ENCODE assay signal across 20 cellular contexts in the genomic region with DNA sequence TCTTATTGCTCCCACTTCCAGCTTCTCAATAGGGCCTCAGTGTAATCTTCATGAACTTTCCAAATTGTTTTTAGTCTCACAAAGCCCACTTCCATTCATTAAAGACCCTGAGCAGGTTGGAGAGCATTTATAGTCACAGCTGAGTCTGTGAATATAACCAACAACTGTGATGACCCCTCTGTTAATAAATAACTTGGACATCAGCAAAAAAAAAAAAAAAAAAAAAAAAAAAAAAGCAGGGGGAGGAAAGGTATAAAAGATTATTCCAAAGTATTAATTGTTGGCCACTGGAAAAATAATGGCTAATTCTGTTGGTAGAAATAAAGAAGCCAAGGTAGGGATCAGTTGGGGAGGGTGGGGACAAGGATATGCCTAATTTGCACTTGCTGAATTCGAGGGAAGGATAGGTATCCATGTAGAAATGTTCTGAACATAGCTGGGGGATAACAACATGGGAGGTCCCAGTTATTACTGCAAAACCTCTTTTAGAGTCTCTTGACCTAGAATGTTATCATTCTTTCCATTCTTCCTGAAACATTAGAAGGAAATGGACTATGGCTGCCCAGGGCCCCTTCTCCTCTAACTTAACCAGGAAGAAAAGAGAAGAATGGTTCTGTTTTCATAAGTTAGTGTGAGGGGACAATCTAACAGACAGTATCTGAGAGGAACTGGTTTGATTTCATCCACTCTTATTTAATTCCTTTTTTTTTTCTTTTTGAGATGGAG. TPM values are rescaled to one million over a fixed set of nuclear protein-coding genes. Genes with fewer than 3 reads are reported as not detected.
DNase-seq lines count a peak whose midpoint lies in the region; ATAC-seq, FAIRE-seq and TF ChIP-seq lines count a peak whose summit lies in the region.
"Had no signal": no experiment of that assay in that cellular context is flagged by ENCODE, and none has a peak within 500 bp of the region (broad histone marks: within the 10 kb centered on the region; RNA-seq: fewer than 3 reads in every experiment).

No MANE protein-coding gene starts in this region.

- peaks cover 24% of the 10 kb centered on the region for H3K4me1 ChIP-seq in GM12878 (ENCODE audit: control insufficient read depth, insufficient read depth, low read length)

- peak overlapping the region; percentile 56 for H3K27ac Mint-ChIP-seq in activated T-cell treated with anti-CD3 and anti-CD28 coated beads, Interleukin-2, amount 50 U/mL, for 72 hours
- H3K27ac Mint-ChIP-seq in HFFc6, result peak overlapping the region; percentile 28; the same call in 1 of the 2 replicates
- peak overlapping the region; percentile 92 for H3K27ac Mint-ChIP-seq in osteocyte (ENCODE audit: unreplicated experiment)

- peaks cover 3% of the 10 kb centered on the region in 2 donors for H3K9me3 Mint-ChIP-seq in activated T-cell treated with anti-CD3 and anti-CD28 coated beads, Interleukin-2, amount 50 U/mL, for 72 hours
- no peaks in the 10 kb centered on the region for H3K9me3 Mint-ChIP-seq in HFFc6
- no peaks in the 10 kb centered on the region for H3K9me3 Mint-ChIP-seq in osteocyte (ENCODE audit: unreplicated experiment)

- no peak overlapping the region for H3K4me2 ChIP-seq in GM12878 (ENCODE audit: control insufficient read depth, insufficient read depth)

- 92% methylated on average over 1 of the region's 1 CpG for WGBS in GM12878 (ENCODE audit: insufficient coverage, insufficient replicate concordance, low lambda C conversion rate, missing lambda C conversion rate)

- no peaks in the 10 kb centered on the region for H3K27me3 Mint-ChIP-seq in activated T-cell treated with anti-CD3 and anti-CD28 coated beads, Interleukin-2, amount 50 U/mL, for 72 hours (ENCODE audit: low read depth)
- H3K27me3 Mint-ChIP-seq in HFFc6 (ENCODE audit: insufficient read depth) (no peaks in the 10 kb centered on the region), osteocyte (ENCODE audit: unreplicated experiment) (no peaks in the 10 kb centered on the region)

- no peaks in the 10 kb centered on the region for H3K79me2 ChIP-seq in GM12878 (ENCODE audit: control insufficient read depth, insufficient read depth, low read length)

- no peak for DNase-seq in activated T-cell treated with anti-CD3 and anti-CD28 coated beads, Interleukin-2, amount 50 U/mL, for 72 hours
- DNase-seq in activated T-cell treated with anti-CD3 and anti-CD28 coated beads for 4 hours (no peak), HFFc6 (no peak), GM12878 (ENCODE audit: low read depth, low spot score) (no peak), osteocyte (ENCODE audit: extremely low spot score, unreplicated experiment) (no peak), retina (no peak), cerebellar cortex (ENCODE audit: low spot score) (no peak)
- DNase-seq: COR-L47, GM23248, NCI-H1048, NCI-H146, NCI-H2107, NCI-H226, NCI-H526 treated with DMSO at 0.1 percent for 48 hours, PC-3 had no signal

- no peak for ATAC-seq in activated T-cell treated with anti-CD3 and anti-CD28 coated beads, Interleukin-2, amount 50 U/mL, for 72 hours (replicated peaks in 1 of 2)
- ATAC-seq in GM12878 (no peak), HG03095 (IDR thresholded peaks at IDR 0.05; ENCODE audit: unreplicated experiment) (no peak)
- ATAC-seq: HCT116, K562, PC-3 had no signal

- H4K20me1 ChIP-seq in GM12878 (ENCODE audit: control insufficient read depth, insufficient read depth), result no peaks in the 10 kb centered on the region

- H3K9me3 ChIP-seq in GM12878 (replicated peaks; ENCODE audit: control insufficient read depth, insufficient read depth, low read length), result no peaks in the 10 kb centered on the region; the same call in 1 of the 3 replicates

- in situ Hi-C loops in GM12878 (cut with MboI), result no loop called here

- intact Hi-C loops in GM12878 (cut with micrococcal nuclease; ENCODE audit: unreplicated experiment), result loop anchor here (2.0 kb wide), 1 partner anchor 57 kb away; the partner anchor contains the start of gene SAMD4A

- peak overlapping the region in 1 of 2 donors; percentile 13 for H3K4me3 Mint-ChIP-seq in activated T-cell treated with anti-CD3 and anti-CD28 coated beads, Interleukin-2, amount 50 U/mL, for 72 hours
- no peak overlapping the region for H3K4me3 Mint-ChIP-seq in HFFc6
- no peak overlapping the region for H3K4me3 Mint-ChIP-seq in osteocyte (ENCODE audit: unreplicated experiment)

- no peak for TF ChIP-seq EP300 in GM12878 (IDR thresholded peaks at IDR 0.05; ENCODE audit: borderline replicate concordance in 1 of 2, control insufficient read depth in 1 of 2, low read depth in 2 of 2, low read length in 2 of 2)

- H3K4me3 ChIP-seq in GM12878, result no peak overlapping the region
- H3K4me3 ChIP-seq: GM23248, K562 had no signal

- H3K4me1 Mint-ChIP-seq in activated T-cell treated with anti-CD3 and anti-CD28 coated beads, Interleukin-2, amount 50 U/mL, for 72 hours (ENCODE audit: low read depth), result peaks cover 39% of the 10 kb centered on the region
- H3K4me1 Mint-ChIP-seq in HFFc6 (ENCODE audit: low read depth), result peaks cover 96% of the 10 kb centered on the region
- H3K4me1 Mint-ChIP-seq in osteocyte (ENCODE audit: unreplicated experiment), result peaks cover 60% of the 10 kb centered on the region

- H2AFZ ChIP-seq in GM12878 (ENCODE audit: control insufficient read depth, low read depth, low read length), result no peak overlapping the region
- H2AFZ ChIP-seq: GM23248 had no signal

- H3K36me3 Mint-ChIP-seq in activated T-cell treated with anti-CD3 and anti-CD28 coated beads, Interleukin-2, amount 50 U/mL, for 72 hours (ENCODE audit: insufficient read depth in 2 of 2), result peaks cover 3 to 5% of the 10 kb centered on the region in 2 donors
- H3K36me3 Mint-ChIP-seq in HFFc6 (ENCODE audit: low read depth) (peaks cover 26% of the 10 kb centered on the region), osteocyte (ENCODE audit: unreplicated experiment) (peaks cover 6% of the 10 kb centered on the region)

- H3K27me3 ChIP-seq in GM12878 (replicated peaks in 1 of 2; ENCODE audit: control insufficient read depth in 2 of 2, insufficient read depth in 2 of 2, low read length in 1 of 2), result no peaks in the 10 kb centered on the region

- H3K9ac ChIP-seq in GM12878 (ENCODE audit: control insufficient read depth, insufficient read depth, low read length), result no peak overlapping the region
- H3K9ac ChIP-seq: GM23248 had no signal

- TF ChIP-seq RAD21 in GM12878 (IDR thresholded peaks at IDR 0.05; ENCODE audit: insufficient read depth, low read depth, low read length), result no peak

- TF ChIP-seq CTCF in HFFc6 (IDR thresholded peaks at IDR 0.05), result no peak
- no peak for TF ChIP-seq CTCF in GM12878 (IDR thresholded peaks at IDR 0.05 in 2 of 3, conservative IDR thresholded peaks at IDR 0.05 in 1 of 3; ENCODE audit: control insufficient read depth in 2 of 3, extremely low read depth in 1 of 3, insufficient read depth in 1 of 3, low read depth in 3 of 3, low read length in 3 of 3)
- no peak for TF ChIP-seq CTCF in osteocyte (IDR thresholded peaks at IDR 0.05)

- no peak for TF ChIP-seq POLR2A in GM12878 (IDR thresholded peaks at IDR 0.05; ENCODE audit: low read depth, low read length)

- RAD21 ChIA-PET in GM12878 (lab: Charles Lee; ENCODE audit: unreplicated experiment), result no interaction called here

- FAIRE-seq in GM12878 (lab: Jason Lieb, UNC), result no peak
- FAIRE-seq: A204.1, K562 had no signal

- CTCF ChIA-PET in GM12878 (lab: Yijun Ruan, JAX), result interaction anchor here (1.0 kb wide), 1 partner anchor 59 kb away, joined by 3 read pairs; no protein-coding TSS in a partner anchor

- POLR2A ChIA-PET in GM12878 (lab: Charles Lee), result no interaction called here

- H3K27ac ChIP-seq in GM12878 (ENCODE audit: control insufficient read depth, insufficient read depth), result peak overlapping the region; percentile 33; the same call in 1 of the 2 replicates
- H3K27ac ChIP-seq: C4-2B, GM23248 had no signal

- H3K36me3 ChIP-seq in GM12878 (ENCODE audit: control insufficient read depth in 2 of 2, insufficient read depth in 2 of 2, low read length in 1 of 2), result no peaks in the 10 kb centered on the region

- BruUV-seq in GM12878 (replicated peaks; lab: Mats Ljungman, UMichigan), result no TSS peak

- SMC1A ChIA-PET in GM12878 (lab: Charles Lee; ENCODE audit: uncharacterized antibody, unreplicated experiment), result interaction anchor here (1.0 kb wide), 1 partner anchor 8 kb away, joined by 4 read pairs; no protein-coding TSS in a partner anchor

TF ChIP-seq in GM12878, 131 proteins besides CTCF, POLR2A, EP300 and RAD21:
- peak; percentile 59 for TF ChIP-seq ZNF384 (IDR thresholded peaks at IDR 0.05; ENCODE audit: borderline replicate concordance, low read depth, low read length)
- no peak for TF ChIP-seq EED (IDR thresholded peaks at IDR 0.05; ENCODE audit: low read depth)
TF ChIP-seq in GM12878: peak in this region for 1.

RNA-seq across cellular contexts. Expression of gene SAMD4A, which starts 56.5 kb away (rescaled TPM):
- total RNA-seq in activated T-cell treated with anti-CD3 and anti-CD28 coated beads, Interleukin-2, amount 50 U/mL, for 72 hours, result 10 to 100 TPM in 1 of 2 donors, 1 to 10 TPM in 1; 8.2 to 10.1 TPM
- total RNA-seq in HFFc6 (2021; fragmentation: NEBNext Ultra II Directional; extraction: Animal tissue kit (Norgen Biotek cat#: 25700)), result 10 to 100 TPM; 33.8 to 53.7 (median 41.0) TPM
- 5.6 and 6.9 TPM in 2 replicates for total RNA-seq in GM12878 (2013; cell fraction: nucleolus; rRNA removed)
- total RNA-seq in GM12878 (2014; rRNA removed) (0.38 and 0.40 TPM in 2 replicates), GM12878 (2014; rRNA removed; fragmentation: Illumina TruSeq; extraction: Trizol) (0.18 and 0.40 TPM in 2 replicates), GM12878 (2021) (0.48 and 0.56 TPM in 2 replicates), osteocyte (36.5 and 39.1 TPM in 2 replicates)
- polyA plus RNA-seq in GM12878 (2011; ENCODE audit: low read depth), result 0.38 TPM
- polyA plus RNA-seq in GM12878 (2011; rRNA removed) (0.22 and 0.39 TPM in 2 replicates), GM12878 (2014; fragmentation: Illumina TruSeq; extraction: Trizol) (0.17 and 0.26 TPM in 2 replicates), GM12878 (2014; fragmentation: Nextera tagmentation; extraction: Ambion mirVana) (under 1 TPM; 0.29 to 0.33 TPM), GM12878 (2014; rRNA removed) (0.18 and 0.49 TPM in 2 replicates), GM12878 (2016; fragmentation: Nextera tagmentation; extraction: Ambion mirVana) (under 1 TPM; 0.05 to 0.12 TPM)
- 0.33 and 0.37 TPM in 2 replicates for polyA plus RNA-seq in GM12878 (2011; cell fraction: cytosol; rRNA removed)
- 1.4 and 1.5 TPM in 2 replicates for polyA plus RNA-seq in GM12878 (2011; cell fraction: nucleus; rRNA removed)
- 1.0 and 1.1 TPM in 2 replicates for polyA plus RNA-seq in GM12878 (2012)
- polyA minus RNA-seq in GM12878 (2011; rRNA and poly(A)+ RNA removed), result 0.66 and 2.4 TPM in 2 replicates
- not detected in 2 replicates for polyA minus RNA-seq in GM12878 (2011; cell fraction: cytosol; rRNA and poly(A)+ RNA removed)
- polyA minus RNA-seq in GM12878 (2011; cell fraction: nucleus; rRNA and poly(A)+ RNA removed), result 1.8 and 3.3 TPM in 2 replicates

Comparison
In these comparisons a context has a peak if more than half of its experiments do, and no peak if none do; other contexts are left out.
1. H3K27ac Mint-ChIP-seq: peak in every context shown above with its lines; median percentile 92 in osteocyte; 56 in activated T-cell treated with anti-CD3 and anti-CD28 coated beads, Interleukin-2, amount 50 U/mL, for 72 hours; 28 in HFFc6.